In genomic region chr1:118788372-118788955, GRCh38 we compare ENCODE assay signal across 12 cellular contexts.
DNase-seq lines count a peak whose midpoint lies in the region; ATAC-seq, FAIRE-seq and TF ChIP-seq lines count a peak whose summit lies in the region.
"Had no signal": no experiment of that assay in that cellular context is flagged by ENCODE, and none has a peak within 500 bp of the region (broad histone marks: within the 10 kb centered on the region; RNA-seq: fewer than 3 reads in every experiment).

No MANE protein-coding gene starts in this region.

- no peak for TF ChIP-seq CTCF in choroid plexus epithelial cell (conservative IDR thresholded peaks at IDR 0.05; ENCODE audit: low read depth, low read length)

- no peak for TF ChIP-seq POLR2A in GM12891 (IDR thresholded peaks at IDR 0.05; ENCODE audit: low read depth, low read length)

- H3K4me3 ChIP-seq in choroid plexus epithelial cell (ENCODE audit: low read depth, low read length), result no peak overlapping the region
- H3K4me3 ChIP-seq: ascending aorta, heart left ventricle had no signal

- ATAC-seq in HG03520 (IDR thresholded peaks at IDR 0.05; ENCODE audit: unreplicated experiment) (no peak), HG02885 (IDR thresholded peaks at IDR 0.05; ENCODE audit: poor library complexity, unreplicated experiment) (no peak)

- no peak for FAIRE-seq in GM12891 (lab: Jason Lieb, UNC)

- DNase-seq in GM12891 (ENCODE audit: insufficient read length, low spot score) (no peak), NCI-H2196 (lab: John Stamatoyannopoulos, UW; ENCODE audit: unreplicated experiment) (peak; percentile 87), choroid plexus epithelial cell (ENCODE audit: low read depth) (peak; percentile 96), stromal cell of bone marrow (ENCODE audit: low read depth) (peak; percentile 76), T-helper 1 cell (no peak)
- DNase-seq: activated CD8-positive, alpha-beta memory T cell treated with anti-CD3 and anti-CD28 coated beads, Interleukin-2, amount 50 U/mL, for 4 hours; NCI-H1436; stimulated activated CD4-positive, alpha-beta T cell treated with anti-CD3 and anti-CD28 coated beads, Interleukin-2, amount 100 ng/mL, for 24 hours had no signal

TF ChIP-seq in GM12891, 5 proteins besides CTCF, POLR2A, EP300 and RAD21:
- TF ChIP-seq SPI1 (IDR thresholded peaks at IDR 0.05; ENCODE audit: low read depth, low read length) (peak; percentile 26; the same call in 1 of the 2 replicates), TAF1 (IDR thresholded peaks at IDR 0.05; ENCODE audit: low read depth, low read length) (no peak), POLR2AphosphoS5 (IDR thresholded peaks at IDR 0.05; ENCODE audit: low read depth, low read length) (no peak)

Comparison
In these comparisons a context has a peak if more than half of its experiments do, and no peak if none do; other contexts are left out.
1. DNase-seq: peak in NCI-H2196 (single experiment), choroid plexus epithelial cell (single experiment) and stromal cell of bone marrow (single experiment); none in GM12891 (single experiment) and T-helper 1 cell (0 of 5).